Comparison of ENCODE assay signal across 8 cellular contexts in genomic region chr14:95156153-95156764, GRCh38. TPM values are rescaled to one million over a fixed set of nuclear protein-coding genes. Genes with fewer than 3 reads are reported as not detected.
DNase-seq lines count a peak whose midpoint lies in the region; ATAC-seq and TF ChIP-seq lines count a peak whose summit lies in the region.

No MANE protein-coding gene starts in this region.

- no peaks in the 10 kb centered on the region for H3K9me2 ChIP-seq in Loucy (replicated peaks; ENCODE audit: low read depth, low read length)

- intact Hi-C loops in left lung (cut with DNase I) (no loop called here), tibial artery (cut with DNase I; ENCODE audit: low total_unique reads) (loop anchor here (10.0 kb wide), 1 partner anchor 169 kb away; no protein-coding TSS in a partner anchor)

- peak overlapping the region; percentile 97 for H3K9ac ChIP-seq in Loucy (ENCODE audit: low read depth, low read length, poor library complexity, severe bottlenecking)

- no peaks in the 10 kb centered on the region for H3K36me3 ChIP-seq in Loucy (ENCODE audit: insufficient read depth, low read length)
- H3K36me3 ChIP-seq in left lung = no peaks in the 10 kb centered on the region
- H3K36me3 ChIP-seq in tibial artery = no peaks in the 10 kb centered on the region

- peak overlapping the region; percentile 97 for H3K4me2 ChIP-seq in Loucy (ENCODE audit: low read depth, low read length, poor library complexity, severe bottlenecking)

- TF ChIP-seq CTCF in Loucy (conservative IDR thresholded peaks at IDR 0.05; ENCODE audit: low read length) (no peak), astrocyte of the spinal cord (IDR thresholded peaks at IDR 0.05; ENCODE audit: low read depth, low read length) (no peak), left lung (IDR thresholded peaks at IDR 0.05) (no peak), tibial artery (IDR thresholded peaks at IDR 0.05) (no peak)

- in situ Hi-C loops in astrocyte of the spinal cord (cut with HindIII; ENCODE audit: low sequenced_read_pairs) = no loop called here

- peak overlapping the region; percentile 91 to 94 for H3K27ac ChIP-seq in left lung
- H3K27ac ChIP-seq in tibial artery = peak overlapping the region; percentile 91 to 93

- DNase-seq in astrocyte of the spinal cord (ENCODE audit: low read depth, low spot score) (peak; percentile 28), left lung (no peak), tibial artery (no peak), GOT3 (lab: John Stamatoyannopoulos, UW) (no peak)
- DNase-seq in activated effector memory CD4-positive, alpha-beta T cell treated with anti-CD3 and anti-CD28 coated beads, Interleukin-2, amount 50 U/mL, for 16 hours = no peak

- peak overlapping the region; percentile 32; the same call in 1 of the 2 replicates for H2AFZ ChIP-seq in Loucy (ENCODE audit: low read length)

- H3K27me3 ChIP-seq in Loucy (ENCODE audit: insufficient read depth, low read length, poor library complexity, severe bottlenecking) (no peaks in the 10 kb centered on the region), left lung (no peaks in the 10 kb centered on the region), tibial artery (no peaks in the 10 kb centered on the region)

- H3K79me2 ChIP-seq in Loucy (ENCODE audit: insufficient read depth, low read length) = peaks cover 72% of the 10 kb centered on the region

- no peaks in the 10 kb centered on the region; the same call in 1 of the 2 replicates for H3F3A ChIP-seq in Loucy (ENCODE audit: low read depth)

- H3K4me3 ChIP-seq in GM08714 (ENCODE audit: low read length) (peak overlapping the region; percentile 92), Loucy (ENCODE audit: low read length, poor library complexity, severe bottlenecking) (peak overlapping the region; percentile 99), astrocyte of the spinal cord (ENCODE audit: low read depth, low read length) (peak overlapping the region; percentile 73), left lung (peak overlapping the region; percentile 73 to 83), tibial artery (peak overlapping the region; percentile 65 to 76)

- no peaks in the 10 kb centered on the region for H3K9me3 ChIP-seq in Loucy (ENCODE audit: insufficient read depth, low read depth, low read length)
- H3K9me3 ChIP-seq in left lung = no peaks in the 10 kb centered on the region
- H3K9me3 ChIP-seq in tibial artery = no peaks in the 10 kb centered on the region

- H4K20me1 ChIP-seq in Loucy (ENCODE audit: insufficient read depth, low read length, poor library complexity, severe bottlenecking) = peaks cover 49% of the 10 kb centered on the region

- H3K4me1 ChIP-seq in Loucy (ENCODE audit: insufficient read depth, low read length, poor library complexity, severe bottlenecking) = peaks cover 53% of the 10 kb centered on the region
- H3K4me1 ChIP-seq in left lung = peaks cover 12 to 43% of the 10 kb centered on the region in 2 donors
- peaks cover 7 to 55% (median 21%) of the 10 kb centered on the region in 4 donors for H3K4me1 ChIP-seq in tibial artery

- ATAC-seq in left lung (no peak), GM21515 (IDR thresholded peaks at IDR 0.05; ENCODE audit: unreplicated experiment) (no peak)

RNA-seq across cellular contexts. Expression of gene DICER1, which starts 1.1 kb away (rescaled TPM):
- total RNA-seq in left lung = 10 to 100 TPM; 50.3 to 76.9 TPM
